ENCODE assay signal across 14 cellular contexts in genomic region chr9:123488683-123489321, GRCh38.
DNase-seq lines count a peak whose midpoint lies in the region; ATAC-seq and TF ChIP-seq lines count a peak whose summit lies in the region.
"Had no signal": no experiment of that assay in that cellular context is flagged by ENCODE, and none has a peak within 500 bp of the region (broad histone marks: within the 10 kb centered on the region; RNA-seq: fewer than 3 reads in every experiment).

No MANE protein-coding gene starts in this region.

- no peak overlapping the region for H2AFZ ChIP-seq in H9 (ENCODE audit: low read length)

- no peak overlapping the region for H2BK15ac ChIP-seq in H9 (ENCODE audit: low read depth, low read length)

- H3K9me3 Mint-ChIP-seq in WTC11 (no peaks in the 10 kb centered on the region), H9 (no peaks in the 10 kb centered on the region)
- H3K9me3 Mint-ChIP-seq: CD4-positive, alpha-beta T cell had no signal

- no peak overlapping the region for H3K4me2 ChIP-seq in H9 (ENCODE audit: insufficient read depth, insufficient read length, low read length)

- TF ChIP-seq POLR2A in sigmoid colon (IDR thresholded peaks at IDR 0.05) = no peak

- H3K14ac ChIP-seq in H9 (ENCODE audit: insufficient read depth, low read length) = no peak overlapping the region

- H3K9ac ChIP-seq in iPS-18a (ENCODE audit: low read length) (no peak overlapping the region), H9 (ENCODE audit: extremely low read depth, insufficient read length, low read length) (no peak overlapping the region)

- intact Hi-C loops in sigmoid colon (cut with DNase I) = loop anchor here (10.0 kb wide), 1 partner anchor 56 kb away; no protein-coding TSS in a partner anchor

- 76 to 88% methylated on average over 16 of the region's 16 CpGs for WGBS in sigmoid colon, 2 donors
- no CpG with 5 or more reads among the region's 16 CpGs for WGBS in H9 (ENCODE audit: extremely low coverage, insufficient read length, low lambda C conversion rate)

- no peaks in the 10 kb centered on the region for H3K79me1 ChIP-seq in H9 (ENCODE audit: insufficient read depth, low read depth, low read length, poor library complexity, severe bottlenecking)

- H3K27me3 Mint-ChIP-seq in WTC11 (ENCODE audit: low read depth) = no peaks in the 10 kb centered on the region
- peaks cover 31% of the 10 kb centered on the region for H3K27me3 Mint-ChIP-seq in H9 (ENCODE audit: low read depth)
- H3K27me3 Mint-ChIP-seq: B cell; CD4-positive, alpha-beta T cell had no signal

- no peak overlapping the region for H3K4me3 ChIP-seq in H7 (ENCODE audit: insufficient read depth, low read depth, low read length)
- H3K4me3 ChIP-seq in iPS-18a (ENCODE audit: low read length) = peak overlapping the region; percentile 12
- no peak overlapping the region for H3K4me3 ChIP-seq in sigmoid colon
- H3K4me3 ChIP-seq: GM12878 had no signal

- no peak for TF ChIP-seq EP300 in sigmoid colon (IDR thresholded peaks at IDR 0.05)

- no peaks in the 10 kb centered on the region for H3K36me3 Mint-ChIP-seq in WTC11
- no peaks in the 10 kb centered on the region; a peak in 1 of 7 replicates for H3K36me3 Mint-ChIP-seq in H9 (ENCODE audit: insufficient read depth in 1 of 3, low read depth in 3 of 3)

- H3K56ac ChIP-seq in H9 (ENCODE audit: insufficient read length, low read depth, low read length) = no peak overlapping the region

- TF ChIP-seq CTCF in WTC11 (IDR thresholded peaks at IDR 0.05) (no peak), sigmoid colon (IDR thresholded peaks at IDR 0.05) (no peak), H9 (conservative IDR thresholded peaks at IDR 0.05) (no peak)

- H2BK12ac ChIP-seq in H9 (ENCODE audit: insufficient read length, low read depth, low read length) = no peak overlapping the region

- peak; percentile 66 for DNase-seq in H7
- DNase-seq in WTC11 (ENCODE audit: low spot score) = no peak
- peak; percentile 17 for DNase-seq in sigmoid colon
- DNase-seq in H9 = no peak
- no peak for DNase-seq in stimulated activated CD4-positive, alpha-beta T cell treated with anti-CD3 and anti-CD28 coated beads, Interleukin-2, amount 100 ng/mL, for 24 hours
- no peak for DNase-seq in kidney glomerular epithelial cell (lab: John Stamatoyannopoulos, UW)
- DNase-seq: Calu3; CD4-positive, alpha-beta T cell; DMS 273 treated with DMSO at 0.1 percent for 48 hours; IMR-90 had no signal

- no peak overlapping the region for H3T11ph ChIP-seq in H9 (ENCODE audit: low read length)

- H3K4me3 Mint-ChIP-seq in WTC11 (no peak overlapping the region), H9 (no peak overlapping the region)
- H3K4me3 Mint-ChIP-seq: B cell; CD4-positive, alpha-beta T cell had no signal

- H2BK20ac ChIP-seq in H9 (ENCODE audit: low read depth, low read length, poor library complexity, severe bottlenecking) = no peak overlapping the region

- H3K36me3 ChIP-seq in H7 (replicated peaks; ENCODE audit: control insufficient read depth, insufficient read depth, low read length) (no peaks in the 10 kb centered on the region), iPS-18a (ENCODE audit: control insufficient read depth, low read depth, low read length) (no peaks in the 10 kb centered on the region), sigmoid colon (no peaks in the 10 kb centered on the region)

- peaks cover 18% of the 10 kb centered on the region for H3K4me1 ChIP-seq in iPS-18a (ENCODE audit: control insufficient read depth, low read depth, low read length)
- no peaks in the 10 kb centered on the region for H3K4me1 ChIP-seq in sigmoid colon
- H3K4me1 ChIP-seq in H9 (ENCODE audit: insufficient read depth, low read length) = no peaks in the 10 kb centered on the region

- H4K91ac ChIP-seq in H9 (ENCODE audit: insufficient read length, low read depth, low read length) = no peak overlapping the region

- H3K23me2 ChIP-seq in H9 (ENCODE audit: insufficient read length, low read depth, low read length, poor library complexity, severe bottlenecking) = no peaks in the 10 kb centered on the region

- H4K8ac ChIP-seq in H9 (replicated peaks; ENCODE audit: insufficient read length, low read depth, low read length) = no peak overlapping the region

- CTCF ChIA-PET in WTC11 (lab: Charles Lee) = interaction anchor here (1.1 to 1.2 kb wide), 2 partner anchors 89 to 552 kb away, joined by 3 read pairs; no protein-coding TSS in a partner anchor

- H2AK5ac ChIP-seq in H9 (ENCODE audit: insufficient read length, low read length) = no peak overlapping the region

- H3K27ac Mint-ChIP-seq in WTC11 (no peak overlapping the region), H9 (peak overlapping the region in 1 of 3 experiments; percentile 1; a peak in 2 of 7 replicates)
- H3K27ac Mint-ChIP-seq: B cell; CD4-positive, alpha-beta T cell had no signal

- H3K4ac ChIP-seq in H9 (ENCODE audit: low read depth, low read length) = no peak overlapping the region

- H3K9me3 ChIP-seq in iPS-18a (ENCODE audit: control insufficient read depth, low read depth, low read length) (no peaks in the 10 kb centered on the region), sigmoid colon (no peaks in the 10 kb centered on the region), H9 (ENCODE audit: control insufficient read depth, low read depth, low read length) (no peaks in the 10 kb centered on the region)

- H3K27ac ChIP-seq in iPS-18a (ENCODE audit: low read length) (no peak overlapping the region), sigmoid colon (no peak overlapping the region), H9 (ENCODE audit: insufficient read length, low read depth, low read length) (no peak overlapping the region)

- no peak overlapping the region for H2BK5ac ChIP-seq in H9 (ENCODE audit: insufficient read length, low read length)

- ATAC-seq in WTC11 (no peak), GM21619 (IDR thresholded peaks at IDR 0.05; ENCODE audit: unreplicated experiment) (no peak)
- ATAC-seq: GM12878 had no signal

- H3K79me2 ChIP-seq in H9 (ENCODE audit: insufficient read depth, low read length) = no peaks in the 10 kb centered on the region

- no peak overlapping the region for H2BK120ac ChIP-seq in H9 (ENCODE audit: low read depth, low read length, poor library complexity, severe bottlenecking)

- H4K20me1 ChIP-seq in H9 (ENCODE audit: control insufficient read depth, insufficient read depth, insufficient read length) = no peaks in the 10 kb centered on the region

- no peak overlapping the region for H3K18ac ChIP-seq in H9 (ENCODE audit: insufficient read length, low read depth, low read length)

- H3K27me3 ChIP-seq in H7 (ENCODE audit: control insufficient read depth, insufficient read depth, low read length) (no peaks in the 10 kb centered on the region), iPS-18a (ENCODE audit: control insufficient read depth, insufficient read depth, low read length) (peaks cover 6% of the 10 kb centered on the region), sigmoid colon (no peaks in the 10 kb centered on the region), H9 (ENCODE audit: insufficient read depth, low read length) (no peaks in the 10 kb centered on the region; the same call in 1 of the 2 replicates)

- H3K23ac ChIP-seq in H9 (ENCODE audit: insufficient read length, low read depth, low read length) = no peak overlapping the region

- POLR2A ChIA-PET in WTC11 (lab: Charles Lee) = no interaction called here

- H3K4me1 Mint-ChIP-seq in WTC11 (peaks cover 22% of the 10 kb centered on the region), H9 (peaks cover 39 to 41% of the 10 kb centered on the region in 2 experiments)
- H3K4me1 Mint-ChIP-seq: B cell had no signal

- H4K5ac ChIP-seq in H9 (ENCODE audit: insufficient read length, low read depth, low read length) = no peak overlapping the region

TF ChIP-seq in WTC11, 78 proteins besides CTCF, POLR2A, EP300 and RAD21:
- TF ChIP-seq ZNF121 (CRISPR knock-in tag; IDR thresholded peaks at IDR 0.05) (no peak), USF1 (CRISPR knock-in tag; IDR thresholded peaks at IDR 0.05) (no peak), ZNF423 (CRISPR knock-in tag; IDR thresholded peaks at IDR 0.05) (peak; percentile 78), ZNF532 (CRISPR knock-in tag; IDR thresholded peaks at IDR 0.05; ENCODE audit: borderline replicate concordance) (no peak)

Comparison
In these comparisons a context has a peak if more than half of its experiments do, and no peak if none do; other contexts are left out.
1. DNase-seq: peak in H7 (single experiment) and sigmoid colon (single experiment); none in WTC11 (single experiment), H9 (single experiment), stimulated activated CD4-positive, alpha-beta T cell treated with anti-CD3 and anti-CD28 coated beads, Interleukin-2, amount 100 ng/mL, for 24 hours (0 of 2) and kidney glomerular epithelial cell (single experiment).